In the genomic region with DNA sequence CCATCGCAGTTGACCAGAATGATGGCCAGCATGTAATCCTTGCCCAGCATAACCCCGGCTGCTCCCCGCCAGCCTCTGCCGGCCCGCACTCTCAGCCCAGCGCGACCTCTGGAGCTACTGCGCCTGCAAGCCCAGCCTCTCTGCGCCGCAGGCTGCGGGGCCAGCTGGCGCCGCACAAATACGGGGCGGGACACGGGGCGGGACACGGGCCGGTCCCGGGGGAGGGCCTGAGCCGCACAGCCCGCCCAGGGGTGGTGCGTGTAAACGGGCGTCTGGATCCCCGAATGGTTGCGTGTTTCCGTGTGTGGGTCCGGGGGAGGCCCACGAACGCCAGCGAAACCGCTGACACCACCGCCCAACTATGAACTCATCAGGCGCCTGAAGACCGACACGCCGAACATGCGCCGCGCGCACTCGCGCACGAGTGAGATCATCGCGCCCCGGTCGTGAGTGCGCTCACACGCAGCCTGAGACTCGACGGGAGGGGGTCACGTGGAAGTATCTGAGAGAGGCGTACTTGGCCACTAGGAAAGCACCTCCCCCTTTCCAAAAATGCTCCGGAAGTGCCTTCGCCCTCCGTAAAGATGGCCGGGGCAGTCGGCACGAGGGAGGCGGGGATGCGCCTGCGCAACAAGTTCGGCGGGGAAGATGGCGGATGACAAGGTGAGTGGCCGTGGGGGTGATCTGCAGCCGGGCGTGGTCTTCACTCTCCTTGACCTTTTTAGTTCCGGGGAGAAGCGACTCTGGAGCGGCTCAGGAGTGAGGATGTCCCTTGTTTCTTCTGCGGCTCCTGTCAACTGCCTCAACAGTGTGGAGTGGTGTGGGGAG, we compare ENCODE assay signal across 1 cellular context.
A peak's percentile ranks its signal among the peaks of the same experiment; 100 is the strongest.
TF ChIP-seq lines count a peak whose summit lies in the region.

APBB3 (minus strand) TSS at position 403 of the 828 bp plus-strand sequence; CDS start at position 50, 353 bp downstream.
A gene with protein sequence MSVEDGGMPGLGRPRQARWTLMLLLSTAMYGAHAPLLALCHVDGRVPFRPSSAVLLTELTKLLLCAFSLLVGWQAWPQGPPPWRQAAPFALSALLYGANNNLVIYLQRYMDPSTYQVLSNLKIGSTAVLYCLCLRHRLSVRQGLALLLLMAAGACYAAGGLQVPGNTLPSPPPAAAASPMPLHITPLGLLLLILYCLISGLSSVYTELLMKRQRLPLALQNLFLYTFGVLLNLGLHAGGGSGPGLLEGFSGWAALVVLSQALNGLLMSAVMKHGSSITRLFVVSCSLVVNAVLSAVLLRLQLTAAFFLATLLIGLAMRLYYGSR (plus strand): TSS at position 633 of the 828 bp plus-strand sequence. CDS start 2,342 bp downstream, outside the sequence.

TF ChIP-seq in HepG2, 621 proteins besides CTCF, POLR2A, EP300 and RAD21 (continued from another document and continues in another):
- TF ChIP-seq SNAPC4 (CRISPR knock-in tag; IDR thresholded peaks at IDR 0.05) (no peak), ASH2L (IDR thresholded peaks at IDR 0.05; ENCODE audit: insufficient read length, low read depth, low read length) (no peak), RARG (CRISPR knock-in tag; IDR thresholded peaks at IDR 0.05; ENCODE audit: low read depth) (no peak), ZBTB1 (CRISPR knock-in tag; IDR thresholded peaks at IDR 0.05; ENCODE audit: borderline replicate concordance) (no peak), ZSCAN20 (CRISPR knock-in tag; IDR thresholded peaks at IDR 0.05; ENCODE audit: borderline replicate concordance) (no peak), RBM39 (IDR thresholded peaks at IDR 0.05; ENCODE audit: low read depth, low read length, poor library complexity, severe bottlenecking) (peak; percentile 55), MZF1 (CRISPR knock-in tag; IDR thresholded peaks at IDR 0.05; ENCODE audit: borderline replicate concordance) (no peak), SAFB2 (CRISPR knock-in tag; IDR thresholded peaks at IDR 0.05; ENCODE audit: borderline replicate concordance, low read depth) (no peak), SRSF9 (IDR thresholded peaks at IDR 0.05; ENCODE audit: borderline replicate concordance, insufficient read depth, low read depth, low read length, poor library complexity, severe bottlenecking) (no peak), ZNF891 (CRISPR knock-in tag; IDR thresholded peaks at IDR 0.05) (no peak), JUNB (CRISPR knock-in tag; IDR thresholded peaks at IDR 0.05; ENCODE audit: borderline replicate concordance) (0 out of 2 replicates have a peak, but pooled peaks have one; percentile 7), TBL1XR1 (IDR thresholded peaks at IDR 0.05; ENCODE audit: borderline replicate concordance, low read length, partially characterized antibody) (no peak), ZMYM3 (CRISPR knock-in tag; IDR thresholded peaks at IDR 0.05) (no peak), CREM (IDR thresholded peaks at IDR 0.05) (no peak), CREM (CRISPR knock-in tag; IDR thresholded peaks at IDR 0.05) (no peak), ZMAT3 (CRISPR knock-in tag; conservative IDR thresholded peaks at IDR 0.05) (no peak), JDP2 (CRISPR knock-in tag; IDR thresholded peaks at IDR 0.05; ENCODE audit: borderline replicate concordance) (no peak), ZEB1 (IDR thresholded peaks at IDR 0.05; ENCODE audit: insufficient replicate concordance, low read depth) (no peak), HOXA3 (CRISPR knock-in tag; IDR thresholded peaks at IDR 0.05) (peak; percentile 85; the same call in 1 of the 2 replicates), ZNF558 (CRISPR knock-in tag; IDR thresholded peaks at IDR 0.05; ENCODE audit: borderline replicate concordance) (no peak), ATM (IDR thresholded peaks at IDR 0.05; ENCODE audit: borderline replicate concordance) (no peak), BORCS8-MEF2B (CRISPR knock-in tag; IDR thresholded peaks at IDR 0.05) (0 out of 2 replicates have a peak, but pooled peaks have one; percentile 21), ZNF670 (CRISPR knock-in tag; IDR thresholded peaks at IDR 0.05; ENCODE audit: borderline replicate concordance) (no peak), FOXP1 (IDR thresholded peaks at IDR 0.05) (no peak), FOXP1 (CRISPR knock-in tag; IDR thresholded peaks at IDR 0.05) (no peak), ZNF629 (CRISPR knock-in tag; conservative IDR thresholded peaks at IDR 0.05) (no peak), ZNF446 (CRISPR knock-in tag; IDR thresholded peaks at IDR 0.05) (no peak), TOPORS (CRISPR knock-in tag; IDR thresholded peaks at IDR 0.05) (no peak), ZNF251 (CRISPR knock-in tag; IDR thresholded peaks at IDR 0.05) (no peak), ZNF562 (CRISPR knock-in tag; IDR thresholded peaks at IDR 0.05; ENCODE audit: borderline replicate concordance) (no peak), KDM2A (CRISPR knock-in tag; IDR thresholded peaks at IDR 0.05; ENCODE audit: borderline replicate concordance, low read depth) (no peak), MAFF (IDR thresholded peaks at IDR 0.05; ENCODE audit: low read depth, low read length) (no peak), HINFP (CRISPR knock-in tag; IDR thresholded peaks at IDR 0.05; ENCODE audit: low read depth) (no peak), PLRG1 (conservative IDR thresholded peaks at IDR 0.05) (no peak), HCFC1 (IDR thresholded peaks at IDR 0.05; ENCODE audit: low read depth, low read length) (no peak), ZNF274 (CRISPR knock-in tag; IDR thresholded peaks at IDR 0.05) (no peak), ZNF101 (CRISPR knock-in tag; IDR thresholded peaks at IDR 0.05; ENCODE audit: borderline replicate concordance, low read depth) (no peak), ZNF605 (CRISPR knock-in tag; IDR thresholded peaks at IDR 0.05) (no peak), ARID3A (IDR thresholded peaks at IDR 0.05; ENCODE audit: low read depth, low read length) (no peak), JARID2 (CRISPR knock-in tag; IDR thresholded peaks at IDR 0.05; ENCODE audit: insufficient replicate concordance) (no peak)
- TF ChIP-seq, protein P1, sequence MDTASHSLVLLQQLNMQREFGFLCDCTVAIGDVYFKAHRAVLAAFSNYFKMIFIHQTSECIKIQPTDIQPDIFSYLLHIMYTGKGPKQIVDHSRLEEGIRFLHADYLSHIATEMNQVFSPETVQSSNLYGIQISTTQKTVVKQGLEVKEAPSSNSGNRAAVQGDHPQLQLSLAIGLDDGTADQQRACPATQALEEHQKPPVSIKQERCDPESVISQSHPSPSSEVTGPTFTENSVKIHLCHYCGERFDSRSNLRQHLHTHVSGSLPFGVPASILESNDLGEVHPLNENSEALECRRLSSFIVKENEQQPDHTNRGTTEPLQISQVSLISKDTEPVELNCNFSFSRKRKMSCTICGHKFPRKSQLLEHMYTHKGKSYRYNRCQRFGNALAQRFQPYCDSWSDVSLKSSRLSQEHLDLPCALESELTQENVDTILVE (CRISPR knock-in tag; IDR thresholded peaks at IDR 0.05): no peak
- TF ChIP-seq, protein P2, sequence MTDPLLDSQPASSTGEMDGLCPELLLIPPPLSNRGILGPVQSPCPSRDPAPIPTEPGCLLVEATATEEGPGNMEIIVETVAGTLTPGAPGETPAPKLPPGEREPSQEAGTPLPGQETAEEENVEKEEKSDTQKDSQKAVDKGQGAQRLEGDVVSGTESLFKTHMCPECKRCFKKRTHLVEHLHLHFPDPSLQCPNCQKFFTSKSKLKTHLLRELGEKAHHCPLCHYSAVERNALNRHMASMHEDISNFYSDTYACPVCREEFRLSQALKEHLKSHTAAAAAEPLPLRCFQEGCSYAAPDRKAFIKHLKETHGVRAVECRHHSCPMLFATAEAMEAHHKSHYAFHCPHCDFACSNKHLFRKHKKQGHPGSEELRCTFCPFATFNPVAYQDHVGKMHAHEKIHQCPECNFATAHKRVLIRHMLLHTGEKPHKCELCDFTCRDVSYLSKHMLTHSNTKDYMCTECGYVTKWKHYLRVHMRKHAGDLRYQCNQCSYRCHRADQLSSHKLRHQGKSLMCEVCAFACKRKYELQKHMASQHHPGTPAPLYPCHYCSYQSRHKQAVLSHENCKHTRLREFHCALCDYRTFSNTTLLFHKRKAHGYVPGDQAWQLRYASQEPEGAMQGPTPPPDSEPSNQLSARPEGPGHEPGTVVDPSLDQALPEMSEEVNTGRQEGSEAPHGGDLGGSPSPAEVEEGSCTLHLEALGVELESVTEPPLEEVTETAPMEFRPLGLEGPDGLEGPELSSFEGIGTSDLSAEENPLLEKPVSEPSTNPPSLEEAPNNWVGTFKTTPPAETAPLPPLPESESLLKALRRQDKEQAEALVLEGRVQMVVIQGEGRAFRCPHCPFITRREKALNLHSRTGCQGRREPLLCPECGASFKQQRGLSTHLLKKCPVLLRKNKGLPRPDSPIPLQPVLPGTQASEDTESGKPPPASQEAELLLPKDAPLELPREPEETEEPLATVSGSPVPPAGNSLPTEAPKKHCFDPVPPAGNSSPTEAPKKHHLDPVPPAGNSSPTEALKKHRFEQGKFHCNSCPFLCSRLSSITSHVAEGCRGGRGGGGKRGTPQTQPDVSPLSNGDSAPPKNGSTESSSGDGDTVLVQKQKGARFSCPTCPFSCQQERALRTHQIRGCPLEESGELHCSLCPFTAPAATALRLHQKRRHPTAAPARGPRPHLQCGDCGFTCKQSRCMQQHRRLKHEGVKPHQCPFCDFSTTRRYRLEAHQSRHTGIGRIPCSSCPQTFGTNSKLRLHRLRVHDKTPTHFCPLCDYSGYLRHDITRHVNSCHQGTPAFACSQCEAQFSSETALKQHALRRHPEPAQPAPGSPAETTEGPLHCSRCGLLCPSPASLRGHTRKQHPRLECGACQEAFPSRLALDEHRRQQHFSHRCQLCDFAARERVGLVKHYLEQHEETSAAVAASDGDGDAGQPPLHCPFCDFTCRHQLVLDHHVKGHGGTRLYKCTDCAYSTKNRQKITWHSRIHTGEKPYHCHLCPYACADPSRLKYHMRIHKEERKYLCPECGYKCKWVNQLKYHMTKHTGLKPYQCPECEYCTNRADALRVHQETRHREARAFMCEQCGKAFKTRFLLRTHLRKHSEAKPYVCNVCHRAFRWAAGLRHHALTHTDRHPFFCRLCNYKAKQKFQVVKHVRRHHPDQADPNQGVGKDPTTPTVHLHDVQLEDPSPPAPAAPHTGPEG (CRISPR knock-in tag; IDR thresholded peaks at IDR 0.05): no peak
- TF ChIP-seq, protein P3, sequence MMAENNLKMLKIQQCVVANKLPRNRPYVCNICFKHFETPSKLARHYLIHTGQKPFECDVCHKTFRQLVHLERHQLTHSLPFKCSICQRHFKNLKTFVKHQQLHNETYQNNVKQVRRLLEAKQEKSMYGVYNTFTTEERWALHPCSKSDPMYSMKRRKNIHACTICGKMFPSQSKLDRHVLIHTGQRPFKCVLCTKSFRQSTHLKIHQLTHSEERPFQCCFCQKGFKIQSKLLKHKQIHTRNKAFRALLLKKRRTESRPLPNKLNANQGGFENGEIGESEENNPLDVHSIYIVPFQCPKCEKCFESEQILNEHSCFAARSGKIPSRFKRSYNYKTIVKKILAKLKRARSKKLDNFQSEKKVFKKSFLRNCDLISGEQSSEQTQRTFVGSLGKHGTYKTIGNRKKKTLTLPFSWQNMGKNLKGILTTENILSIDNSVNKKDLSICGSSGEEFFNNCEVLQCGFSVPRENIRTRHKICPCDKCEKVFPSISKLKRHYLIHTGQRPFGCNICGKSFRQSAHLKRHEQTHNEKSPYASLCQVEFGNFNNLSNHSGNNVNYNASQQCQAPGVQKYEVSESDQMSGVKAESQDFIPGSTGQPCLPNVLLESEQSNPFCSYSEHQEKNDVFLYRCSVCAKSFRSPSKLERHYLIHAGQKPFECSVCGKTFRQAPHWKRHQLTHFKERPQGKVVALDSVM (CRISPR knock-in tag; IDR thresholded peaks at IDR 0.05): no peak
